Comparison of ENCODE assay signal across 8 cellular contexts in the genomic region with DNA sequence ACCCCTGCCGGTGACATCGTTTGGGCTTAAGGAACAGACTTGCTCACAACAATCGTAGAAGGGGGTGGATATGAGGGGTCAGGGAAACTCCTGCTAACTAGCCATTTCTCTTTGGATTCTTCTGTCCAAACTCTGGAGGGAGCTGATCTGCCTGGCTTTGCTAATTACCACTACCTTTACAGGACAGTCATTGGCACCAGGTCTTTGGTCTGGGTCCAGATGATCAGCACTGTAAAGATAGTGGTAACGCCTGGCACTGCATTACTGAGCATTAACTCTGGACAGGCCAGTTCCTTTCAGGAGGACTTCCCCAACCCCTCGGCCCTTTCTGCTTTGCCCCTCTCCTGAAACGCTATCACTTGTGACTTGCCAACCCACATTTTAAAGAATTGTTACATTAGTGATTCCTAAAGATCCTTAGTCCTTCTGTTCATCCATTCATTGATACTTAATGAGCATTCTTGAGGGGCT. TPM values are rescaled to one million over a fixed set of nuclear protein-coding genes. Genes with fewer than 3 reads are reported as not detected.
A peak's percentile ranks its signal among the peaks of the same experiment; 100 is the strongest.
DNase-seq lines count a peak whose midpoint lies in the region; ATAC-seq and TF ChIP-seq lines count a peak whose summit lies in the region.

No MANE protein-coding gene starts in this region.

- H3K9me2 ChIP-seq in PC-9 (ENCODE audit: insufficient read depth) (no peaks in the 10 kb centered on the region), neural cell (ENCODE audit: insufficient read depth, low read length) (no peaks in the 10 kb centered on the region)

- peaks cover 0 to 3% (median 0%) of the 10 kb centered on the region in 7 donors for H3K9me3 Mint-ChIP-seq in CD4-positive, CD25-positive, alpha-beta regulatory T cell

- TF ChIP-seq CTCF in PC-9 (conservative IDR thresholded peaks at IDR 0.05) (no peak), epithelial cell of esophagus (IDR thresholded peaks at IDR 0.05; ENCODE audit: insufficient read depth, low read depth, low read length, missing control alignments) (no peak), neural cell (IDR thresholded peaks at IDR 0.05; ENCODE audit: poor library complexity, severe bottlenecking) (no peak)

- no peaks in the 10 kb centered on the region for H3K9me3 ChIP-seq in CD4-positive, CD25-positive, alpha-beta regulatory T cell (ENCODE audit: control insufficient read depth in 2 of 2, low read length in 2 of 2)
- H3K9me3 ChIP-seq in PC-9 (ENCODE audit: insufficient read depth, low read depth) (no peaks in the 10 kb centered on the region), neural cell (ENCODE audit: low read length) (no peaks in the 10 kb centered on the region)

- H3K9ac ChIP-seq in neural cell (ENCODE audit: low read length) = peak overlapping the region; percentile 85

- H2AFZ ChIP-seq in PC-9 = peak overlapping the region; percentile 89
- no peak overlapping the region for H2AFZ ChIP-seq in neural cell (ENCODE audit: low read depth, low read length)

- H3K27ac ChIP-seq in CD4-positive, CD25-positive, alpha-beta regulatory T cell (ENCODE audit: insufficient read depth, low read length, poor library complexity, severe bottlenecking) = peak overlapping the region; percentile 81
- H3K27ac ChIP-seq in PC-9 = peak overlapping the region; percentile 71
- H3K27ac ChIP-seq in neural cell (ENCODE audit: low read length) = peak overlapping the region; percentile 78

- H3K27ac Mint-ChIP-seq in CD4-positive, CD25-positive, alpha-beta regulatory T cell = peak overlapping the region; percentile 99

- POLR2A ChIA-PET in PC-9 (lab: Charles Lee; ENCODE audit: unreplicated experiment) = no interaction called here

- H3K79me2 ChIP-seq in PC-9 (ENCODE audit: low read depth) = peaks cover 38% of the 10 kb centered on the region
- peaks cover 19% of the 10 kb centered on the region for H3K79me2 ChIP-seq in neural cell (replicated peaks; ENCODE audit: insufficient read depth, low read length)

- H3K4me2 ChIP-seq in PC-9 (peak overlapping the region; percentile 100), neural cell (ENCODE audit: low read length) (peak overlapping the region; percentile 89)

- BruUV-seq in PC-9 (replicated peaks; lab: Mats Ljungman, UMichigan) = TSS peak; percentile 75

- ATAC-seq in CD4-positive, CD25-positive, alpha-beta regulatory T cell (ENCODE audit: low read depth in 2 of 2) = no peak
- no peak for ATAC-seq in GM18505 (IDR thresholded peaks at IDR 0.05; ENCODE audit: unreplicated experiment)

- CTCF ChIA-PET in PC-9 (lab: Charles Lee) = no interaction called here

- peaks cover 9% of the 10 kb centered on the region for H3K36me3 ChIP-seq in CD4-positive, CD25-positive, alpha-beta regulatory T cell (ENCODE audit: control insufficient read depth, insufficient read depth, low read length)
- no peaks in the 10 kb centered on the region for H3K36me3 ChIP-seq in PC-9 (ENCODE audit: low read depth)
- no peaks in the 10 kb centered on the region for H3K36me3 ChIP-seq in neural cell (ENCODE audit: insufficient read depth, low read length)

- H4K20me1 ChIP-seq in PC-9 (ENCODE audit: insufficient read depth) (peaks cover 5% of the 10 kb centered on the region; the same call in 1 of the 2 replicates), neural cell (ENCODE audit: insufficient read depth) (no peaks in the 10 kb centered on the region)

- peaks cover 22% of the 10 kb centered on the region; the same call in 1 of the 2 replicates for H3F3A ChIP-seq in PC-9 (ENCODE audit: insufficient read depth, low read depth)
- H3F3A ChIP-seq in neural cell (ENCODE audit: insufficient read depth, low read length, poor library complexity, severe bottlenecking) = no peaks in the 10 kb centered on the region

- TF ChIP-seq EP300 in neural cell (conservative IDR thresholded peaks at IDR 0.05; ENCODE audit: poor library complexity, severe bottlenecking) = no peak

- peaks cover 48% of the 10 kb centered on the region for H3K4me1 ChIP-seq in CD4-positive, CD25-positive, alpha-beta regulatory T cell (ENCODE audit: control insufficient read depth, insufficient read depth, low read length, poor library complexity, severe bottlenecking)
- H3K4me1 ChIP-seq in PC-9 (replicated peaks; ENCODE audit: insufficient read depth) = peaks cover 26% of the 10 kb centered on the region

- H3K27me3 Mint-ChIP-seq in CD4-positive, CD25-positive, alpha-beta regulatory T cell = no peaks in the 10 kb centered on the region

- no peak for TF ChIP-seq RAD21 in neural cell (conservative IDR thresholded peaks at IDR 0.05)

- H3K36me3 Mint-ChIP-seq in CD4-positive, CD25-positive, alpha-beta regulatory T cell = peaks cover 13% of the 10 kb centered on the region

- no peak for TF ChIP-seq POLR2A in GM18505 (IDR thresholded peaks at IDR 0.05; ENCODE audit: borderline replicate concordance, extremely low read depth, insufficient read depth, insufficient read length)

- peaks cover 24 to 70% (median 49%) of the 10 kb centered on the region in 4 donors for H3K4me1 Mint-ChIP-seq in CD4-positive, CD25-positive, alpha-beta regulatory T cell

- peak overlapping the region; percentile 97 to 100 (median 99) for H3K4me3 Mint-ChIP-seq in CD4-positive, CD25-positive, alpha-beta regulatory T cell

- no peak for DNase-seq in CD4-positive, CD25-positive, alpha-beta regulatory T cell
- DNase-seq in PC-9 = no peak
- DNase-seq in epithelial cell of esophagus (ENCODE audit: low read depth) = no peak
- no peak for DNase-seq in occipital lobe (lab: John Stamatoyannopoulos, UW)
- DNase-seq in AG08396 (ENCODE audit: low spot score) = no peak
- no peak for DNase-seq in NK-92 (lab: John Stamatoyannopoulos, UW; ENCODE audit: unreplicated experiment)

- H3K4me3 ChIP-seq in CD4-positive, CD25-positive, alpha-beta regulatory T cell (ENCODE audit: low read depth, low read length) = peak overlapping the region; percentile 96
- peak overlapping the region; percentile 99 for H3K4me3 ChIP-seq in PC-9
- H3K4me3 ChIP-seq in epithelial cell of esophagus (ENCODE audit: low read length) = peak overlapping the region; percentile 88
- H3K4me3 ChIP-seq in neural cell (ENCODE audit: low read length) = peak overlapping the region; percentile 81

- intact Hi-C loops in PC-9 (cut with micrococcal nuclease; ENCODE audit: unreplicated experiment) = no loop called here

- no peaks in the 10 kb centered on the region for H3K27me3 ChIP-seq in CD4-positive, CD25-positive, alpha-beta regulatory T cell (ENCODE audit: control insufficient read depth, insufficient read depth, low read length)
- no peaks in the 10 kb centered on the region for H3K27me3 ChIP-seq in PC-9 (ENCODE audit: insufficient read depth, low read depth)
- peaks cover 7% of the 10 kb centered on the region for H3K27me3 ChIP-seq in neural cell (ENCODE audit: insufficient read depth, low read depth, low read length)

TF ChIP-seq in neural cell, 6 proteins besides CTCF, POLR2A, EP300 and RAD21:
- TF ChIP-seq POLR2AphosphoS5 (IDR thresholded peaks at IDR 0.05) (no peak), TAF1 (IDR thresholded peaks at IDR 0.05; ENCODE audit: low read depth) (no peak), REST (IDR thresholded peaks at IDR 0.05; ENCODE audit: borderline replicate concordance) (no peak), MXI1 (conservative IDR thresholded peaks at IDR 0.05; ENCODE audit: poor library complexity, severe bottlenecking) (no peak), SMC3 (conservative IDR thresholded peaks at IDR 0.05; ENCODE audit: poor library complexity) (no peak), EZH2 (IDR thresholded peaks at IDR 0.05; ENCODE audit: borderline replicate concordance, insufficient read depth, low read length, poor library complexity, severe bottlenecking) (no peak)
TF ChIP-seq in neural cell: peak in this region for 0.

RNA-seq across cellular contexts. Expression of gene UQCC5, which starts 0.8 kb away (rescaled TPM):
- 4.5 TPM for total RNA-seq in CD4-positive, CD25-positive, alpha-beta regulatory T cell
- 10 to 100 TPM; 19.2 to 27.9 (median 23.0) TPM for polyA plus RNA-seq in CD4-positive, CD25-positive, alpha-beta regulatory T cell
- total RNA-seq in PC-9 (2021) (13.3 and 16.5 TPM in 2 replicates), occipital lobe (4.1 TPM)
- 5.2 and 20.5 TPM in 2 replicates for polyA plus RNA-seq in neural cell
- 1.5 and 1.7 TPM in 2 replicates for polyA minus RNA-seq in neural cell

RNA-seq across cellular contexts. Expression of gene NT5DC2, which starts 3.5 kb away (rescaled TPM):
- total RNA-seq in CD4-positive, CD25-positive, alpha-beta regulatory T cell = 3.7 TPM
- polyA plus RNA-seq in CD4-positive, CD25-positive, alpha-beta regulatory T cell = under 1 TPM in 1 of 4 donors, not detected in 3; 0.81 TPM
- total RNA-seq in PC-9 (2021) = 172 and 215 TPM in 2 replicates
- 35.1 and 46.7 TPM in 2 replicates for polyA plus RNA-seq in neural cell
- 23.1 and 29.5 TPM in 2 replicates for polyA minus RNA-seq in neural cell
- 33.5 TPM for total RNA-seq in occipital lobe

RNA-seq across cellular contexts. Expression of gene STAB1, which starts 42.1 kb away (rescaled TPM):
- total RNA-seq in CD4-positive, CD25-positive, alpha-beta regulatory T cell = 0.42 TPM
- not detected for polyA plus RNA-seq in CD4-positive, CD25-positive, alpha-beta regulatory T cell
- total RNA-seq in PC-9 (2021) (0.04 TPM in 1 of 2 replicates, not detected in the other), occipital lobe (14.8 TPM)
- polyA plus RNA-seq in neural cell = 0.28 and 0.50 TPM in 2 replicates
- not detected in 2 replicates for polyA minus RNA-seq in neural cell

Comparison
In these comparisons a context has a peak if more than half of its experiments do, and no peak if none do; other contexts are left out.
1. RNA of gene STAB1, which starts 42.1 kb away (total RNA-seq): 14.8 TPM in occipital lobe (single experiment); 0.42 TPM in CD4-positive, CD25-positive, alpha-beta regulatory T cell (single experiment) and 0.04 TPM in PC-9; every median in the first group is over 10 times any median in the second.
2. Peak in every context shown above with its lines, with median percentiles within 50 percentile points of each other: H3K27ac ChIP-seq and H3K4me3 ChIP-seq.